In the genomic region with DNA sequence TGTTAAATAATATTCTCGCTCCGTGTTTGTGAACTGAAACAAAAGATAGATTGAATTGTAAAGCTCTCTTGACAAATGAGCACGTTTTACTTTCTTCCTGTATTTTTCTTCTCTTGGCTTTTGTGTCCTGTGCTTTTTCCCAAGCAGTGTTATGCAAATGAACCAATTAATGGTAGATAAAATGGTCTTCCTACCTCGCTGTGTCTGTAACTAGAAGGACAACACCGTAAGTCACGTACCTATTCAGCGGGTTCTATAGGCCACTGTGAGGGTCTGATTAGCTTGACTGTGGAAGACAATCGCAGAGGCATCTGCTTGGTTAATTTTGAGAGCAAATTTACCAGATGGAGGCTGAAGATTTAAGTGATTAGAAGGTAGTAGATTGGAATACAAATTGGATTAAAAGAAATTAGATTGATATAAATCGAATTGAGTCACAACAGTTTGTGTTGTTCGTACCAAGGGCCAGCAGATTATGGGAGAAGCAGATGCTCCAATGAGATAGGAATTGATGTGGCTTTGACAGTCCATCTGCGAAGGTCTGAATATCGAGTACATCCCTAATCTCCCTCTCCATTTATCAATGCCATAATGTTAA, we compare ENCODE assay signal across 25 cellular contexts.
DNase-seq lines count a peak whose midpoint lies in the region; ATAC-seq lines count a peak whose summit lies in the region.
"Had no signal": no experiment of that assay in that cellular context is flagged by ENCODE, and none has a peak within 500 bp of the region (broad histone marks: within the 10 kb centered on the region; RNA-seq: fewer than 3 reads in every experiment).

No MANE protein-coding gene starts in this region.

- DNase-seq in NCI-H446 (lab: John Stamatoyannopoulos, UW), result peak; percentile 38 to 45
- no peak for DNase-seq in NCI-H446 treated with DMSO at 0.1 percent for 48 hours (lab: John Stamatoyannopoulos, UW)
- DNase-seq in NT2/D1 (ENCODE audit: low read depth, low spot score), result peak; percentile 35
- peak; percentile 70 for DNase-seq in iPS DF 19.7 (ENCODE audit: low read depth, low spot score)
- no peak for DNase-seq in HCEC 1CT
- no peak for DNase-seq in activated naive CD4-positive, alpha-beta T cell (lab: John Stamatoyannopoulos, UW)
- no peak for DNase-seq in activated CD4-positive, alpha-beta T cell treated with anti-CD3 and anti-CD28 coated beads for 1 hour
- DNase-seq: 8988T; activated CD4-positive, alpha-beta T cell treated with anti-CD3 and anti-CD28 coated beads, Interleukin-2, amount 50 U/mL, for 1 hour; activated gamma-delta T cell treated with Interleukin-2 at 50 U/mL for 16 hours; activated naive CD8-positive, alpha-beta T cell treated with anti-CD3 and anti-CD28 coated beads, Interleukin-2, amount 50 U/mL, for 24 hours; activated T-cell treated with anti-CD3 and anti-CD28 coated beads, Interleukin-2, amount 50 U/mL, for 4 hours; Calu3; central memory CD4-positive, alpha-beta T cell; GOT3; heart left ventricle; left ventricle myocardium inferior; naive thymus-derived CD4-positive, alpha-beta T cell; NCI-H187; PC-3; stimulated activated naive CD4-positive, alpha-beta T cell treated with Interleukin-2 at 50 U/mL for 16 hours; T-helper 17 cell had no signal

- ATAC-seq in HG03571 (IDR thresholded peaks at IDR 0.05; ENCODE audit: unreplicated experiment), result no peak
- ATAC-seq: activated naive CD8-positive, alpha-beta T cell treated with anti-CD3 and anti-CD28 coated beads, Interleukin-2, amount 50 U/mL, for 24 hours; activated T-cell treated with anti-CD3 and anti-CD28 coated beads, Interleukin-2, amount 50 U/mL, for 4 hours; GM12878; heart left ventricle; naive thymus-derived CD4-positive, alpha-beta T cell; PC-3; SK-N-SH treated with all-trans-retinoic acid at 6 μM for 48 hours; T-helper 17 cell had no signal

- no peak overlapping the region for H3K9ac ChIP-seq in NT2/D1 (ENCODE audit: insufficient read length, low read depth)

- no peaks in the 10 kb centered on the region for H3K9me3 ChIP-seq in NT2/D1 (ENCODE audit: insufficient read depth, low read length)
- H3K9me3 ChIP-seq: heart left ventricle, left ventricle myocardium inferior had no signal

- no peak overlapping the region for H3K4me3 ChIP-seq in NT2/D1 (ENCODE audit: insufficient read length, low read depth)
- H3K4me3 ChIP-seq: GM12878, heart left ventricle, left ventricle myocardium inferior had no signal

- H3K27me3 ChIP-seq in NT2/D1 (ENCODE audit: insufficient read depth, insufficient read length), result no peaks in the 10 kb centered on the region
- H3K27me3 ChIP-seq: heart left ventricle had no signal

- H3K36me3 ChIP-seq in NT2/D1 (ENCODE audit: insufficient read depth, insufficient read length, low read length), result no peaks in the 10 kb centered on the region
- H3K36me3 ChIP-seq: heart left ventricle, left ventricle myocardium inferior had no signal

- H3K4me1 ChIP-seq in NT2/D1 (ENCODE audit: insufficient read depth, insufficient read length), result no peaks in the 10 kb centered on the region

Comparison
In these comparisons a context has a peak if more than half of its experiments do, and no peak if none do; other contexts are left out.
1. DNase-seq: peak in NCI-H446 (2 of 2), NT2/D1 (single experiment) and iPS DF 19.7 (single experiment); none in NCI-H446 treated with DMSO at 0.1 percent for 48 hours (single experiment), HCEC 1CT (single experiment), activated naive CD4-positive, alpha-beta T cell (0 of 4) and activated CD4-positive, alpha-beta T cell treated with anti-CD3 and anti-CD28 coated beads for 1 hour (single experiment).